8 cellular contexts compared by ENCODE assay signal in genomic region chr5:115840825-115841224, GRCh38. TPM values are rescaled to one million over a fixed set of nuclear protein-coding genes. Genes with fewer than 3 reads are reported as not detected.
DNase-seq lines count a peak whose midpoint lies in the region; ATAC-seq, FAIRE-seq and TF ChIP-seq lines count a peak whose summit lies in the region.

No MANE protein-coding gene starts in this region.

- H3K36me3 ChIP-seq in IMR-90 (ENCODE audit: control insufficient read depth, insufficient read depth, low read length) (peaks cover 4% of the 10 kb centered on the region; the same call in 1 of the 2 replicates), muscle layer of colon (ENCODE audit: insufficient read depth, low read length) (peaks cover 15% of the 10 kb centered on the region)

- H3K9me3 ChIP-seq in IMR-90 (ENCODE audit: control insufficient read depth, insufficient read depth, low read length), result no peaks in the 10 kb centered on the region
- no peaks in the 10 kb centered on the region for H3K9me3 ChIP-seq in muscle layer of colon (ENCODE audit: low read length)

- H3K56ac ChIP-seq in IMR-90 (ENCODE audit: extremely low read depth, insufficient read depth, low read length), result peak overlapping the region; percentile 97; the same call in 1 of the 2 replicates

- H4K20me1 ChIP-seq in IMR-90 (ENCODE audit: insufficient read depth, low read length), result peaks cover 37% of the 10 kb centered on the region

- POLR2A ChIA-PET in AG04449 (lab: Yijun Ruan, JAX), result interaction anchor here (0.8 to 2.0 kb wide), 3 partner anchors 206 to 215 kb away, joined by 3 to 9 read pairs (median 3); partner anchors contain the start of gene TMED7
- POLR2A ChIA-PET in IMR-90 (lab: Charles Lee; ENCODE audit: unreplicated experiment), result interaction anchor here (0.6 kb wide), 1 partner anchor 212 kb away, joined by 6 read pairs; no protein-coding TSS in a partner anchor

- peak overlapping the region; percentile 78; the same call in 1 of the 2 replicates for H3K4ac ChIP-seq in IMR-90 (ENCODE audit: low read depth, low read length)

- peak overlapping the region; percentile 81 for H3K4me3 ChIP-seq in AG04449 (ENCODE audit: low read depth, low read length)
- peak overlapping the region; percentile 82 for H3K4me3 ChIP-seq in IMR-90 (ENCODE audit: insufficient read depth, low read depth, low read length)
- H3K4me3 ChIP-seq in muscle layer of colon (ENCODE audit: low read depth in 1 of 2, low read length in 2 of 2), result peak overlapping the region; percentile 54 to 94

- peak overlapping the region; percentile 98 for H3K4me2 ChIP-seq in IMR-90 (ENCODE audit: low read depth, low read length)

- peak overlapping the region; percentile 15; the same call in 1 of the 2 replicates for H4K91ac ChIP-seq in IMR-90 (ENCODE audit: insufficient read depth, low read depth, low read length)

- H3K14ac ChIP-seq in IMR-90 (replicated peaks; ENCODE audit: low read depth, low read length), result peak overlapping the region; percentile 88

- no peak for TF ChIP-seq RAD21 in IMR-90 (IDR thresholded peaks at IDR 0.05; ENCODE audit: low read length)

- H2AFZ ChIP-seq in IMR-90 (replicated peaks; ENCODE audit: low read length, poor library complexity), result no peak overlapping the region

- H2BK15ac ChIP-seq in IMR-90 (ENCODE audit: low read depth, low read length), result no peak overlapping the region

- no peak overlapping the region for H3K18ac ChIP-seq in IMR-90 (ENCODE audit: low read depth, low read length)

- 0% methylated on average over 1 of the region's 5 CpGs; no CpG with 5 or more reads in 1 of the 2 experiments for WGBS in IMR-90 (ENCODE audit: extremely low coverage in 2 of 2, insufficient read length in 1 of 2), 2 experiments

- DNase-seq in AG04449 (ENCODE audit: low read depth, low spot score) (no peak), IMR-90 (no peak), caudate nucleus (lab: John Stamatoyannopoulos, UW) (no peak), HTR-8/SVneo (ENCODE audit: insufficient read length, low spot score) (no peak), SKM-1 treated with dmso at 0.1 percent for 144 hours (lab: John Stamatoyannopoulos, UW; ENCODE audit: unreplicated experiment) (no peak), HPDE6-E6E7 (ENCODE audit: extremely low spot score) (no peak)

- TF ChIP-seq CTCF in AG04449 (IDR thresholded peaks at IDR 0.05; ENCODE audit: insufficient read depth, low read length, missing control alignments), result no peak
- TF ChIP-seq CTCF in IMR-90 (conservative IDR thresholded peaks at IDR 0.05; ENCODE audit: low read depth, low read length), result no peak

- no peak for ATAC-seq in IMR-90 (ENCODE audit: low read depth)
- no peak for ATAC-seq in GM21786 (IDR thresholded peaks at IDR 0.05; ENCODE audit: unreplicated experiment)

- H3K4me1 ChIP-seq in IMR-90 (ENCODE audit: control insufficient read depth, insufficient read depth, low read length) (peaks cover 5% of the 10 kb centered on the region), muscle layer of colon (ENCODE audit: insufficient read depth, low read length) (peaks cover 50% of the 10 kb centered on the region)

- H3K27ac ChIP-seq in IMR-90 (ENCODE audit: insufficient read depth, low read length), result peak overlapping the region; percentile 99
- peak overlapping the region; percentile 95 for H3K27ac ChIP-seq in caudate nucleus (ENCODE audit: low read depth, low read length)
- H3K27ac ChIP-seq in muscle layer of colon (ENCODE audit: low read depth, low read length), result peak overlapping the region; percentile 79

- H3K79me1 ChIP-seq in IMR-90 (ENCODE audit: low read depth in 1 of 2, low read length in 2 of 2), result peaks cover 12 to 33% of the 10 kb centered on the region in 2 experiments

- H3K9me1 ChIP-seq in IMR-90 (ENCODE audit: insufficient read depth, low read length), result peaks cover 2% of the 10 kb centered on the region; the same call in 1 of the 2 replicates

- H4K5ac ChIP-seq in IMR-90 (ENCODE audit: low read depth, low read length), result no peak overlapping the region

- H2AK9ac ChIP-seq in IMR-90 (replicated peaks; ENCODE audit: low read depth, low read length, poor library complexity), result no peak overlapping the region

- TSS peak; percentile 45 for BruUV-seq in IMR-90 (replicated peaks; lab: Mats Ljungman, UMichigan)

- intact Hi-C loops in IMR-90 (cut with micrococcal nuclease), result loop anchor here (2.0 to 5.0 kb wide), 4 partner anchors 138 to 544 kb away; partner anchors contain the start of genes ARL14EPL and CCDC112

- H2BK5ac ChIP-seq in IMR-90 (ENCODE audit: low read depth, low read length, poor library complexity, severe bottlenecking), result peak overlapping the region; percentile 45

- peak overlapping the region in 1 of 2 experiments; percentile 100; a peak in 2 of 4 replicates for H4K8ac ChIP-seq in IMR-90 (ENCODE audit: low read depth in 2 of 2, low read length in 2 of 2)

- H3K9ac ChIP-seq in IMR-90 (ENCODE audit: low read depth, low read length) (peak overlapping the region; percentile 79), muscle layer of colon (ENCODE audit: low read length) (peak overlapping the region; percentile 77)

- no peak for TF ChIP-seq POLR2A in IMR-90 (IDR thresholded peaks at IDR 0.05; ENCODE audit: low read depth, low read length)

- FAIRE-seq in HTR-8/SVneo (lab: Jason Lieb, UNC), result no peak

- H2AK5ac ChIP-seq in IMR-90 (ENCODE audit: low read depth, low read length), result no peak overlapping the region

- in situ Hi-C loops in IMR-90 (cut with MboI; ENCODE audit: low sequenced_read_pairs), result loop anchor here (25.0 kb wide), 1 partner anchor 554 kb away; the partner anchor contains the start of gene CCDC112

- CTCF ChIA-PET in AG04449 (lab: Yijun Ruan, JAX) (interaction anchor here (0.6 to 3.7 kb wide), 8 partner anchors 9 to 532 kb away, joined by 3 to 27 read pairs (median 4); no protein-coding TSS in a partner anchor), IMR-90 (lab: Yijun Ruan, JAX) (interaction anchor here (1.3 kb wide), 1 partner anchor 10 kb away, joined by 4 read pairs; no protein-coding TSS in a partner anchor)

- H2BK120ac ChIP-seq in IMR-90 (ENCODE audit: low read depth, low read length), result no peak overlapping the region

- dilution Hi-C loops in IMR-90 (cut with HindIII; ENCODE audit: low sequenced_read_pairs, unreplicated experiment), result no loop called here

- H3K23ac ChIP-seq in IMR-90 (ENCODE audit: low read depth, low read length), result peak overlapping the region; percentile 90; the same call in 1 of the 2 replicates

- no peak overlapping the region for H2BK20ac ChIP-seq in IMR-90 (ENCODE audit: low read depth, low read length)

- H3K27me3 ChIP-seq in IMR-90 (ENCODE audit: control insufficient read depth, insufficient read depth, low read length) (no peaks in the 10 kb centered on the region), muscle layer of colon (ENCODE audit: control insufficient read depth in 1 of 2, insufficient read depth in 2 of 2, low read length in 2 of 2) (no peaks in the 10 kb centered on the region)

TF ChIP-seq in IMR-90, 13 proteins besides CTCF, POLR2A, EP300 and RAD21:
- TF ChIP-seq SMC3 (IDR thresholded peaks at IDR 0.05; ENCODE audit: low read depth, low read length) (no peak), RCOR1 (IDR thresholded peaks at IDR 0.05; ENCODE audit: insufficient replicate concordance, low read length) (no peak), CEBPB (IDR thresholded peaks at IDR 0.05; ENCODE audit: low read depth, low read length) (no peak), BHLHE40 (IDR thresholded peaks at IDR 0.05; ENCODE audit: low read depth, low read length) (no peak), MAFK (IDR thresholded peaks at IDR 0.05; ENCODE audit: low read depth, low read length) (no peak), MXI1 (IDR thresholded peaks at IDR 0.05; ENCODE audit: borderline replicate concordance, low read depth, low read length) (no peak), RFX5 (IDR thresholded peaks at IDR 0.05; ENCODE audit: low read depth, low read length) (no peak), NFE2L2 (IDR thresholded peaks at IDR 0.05; ENCODE audit: low read depth, low read length) (no peak), FOS (IDR thresholded peaks at IDR 0.05; ENCODE audit: low read depth, low read length) (no peak), CHD1 (IDR thresholded peaks at IDR 0.05; ENCODE audit: low read depth, low read length) (no peak)
- TF ChIP-seq, protein P1, sequence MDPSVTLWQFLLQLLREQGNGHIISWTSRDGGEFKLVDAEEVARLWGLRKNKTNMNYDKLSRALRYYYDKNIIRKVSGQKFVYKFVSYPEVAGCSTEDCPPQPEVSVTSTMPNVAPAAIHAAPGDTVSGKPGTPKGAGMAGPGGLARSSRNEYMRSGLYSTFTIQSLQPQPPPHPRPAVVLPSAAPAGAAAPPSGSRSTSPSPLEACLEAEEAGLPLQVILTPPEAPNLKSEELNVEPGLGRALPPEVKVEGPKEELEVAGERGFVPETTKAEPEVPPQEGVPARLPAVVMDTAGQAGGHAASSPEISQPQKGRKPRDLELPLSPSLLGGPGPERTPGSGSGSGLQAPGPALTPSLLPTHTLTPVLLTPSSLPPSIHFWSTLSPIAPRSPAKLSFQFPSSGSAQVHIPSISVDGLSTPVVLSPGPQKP (IDR thresholded peaks at IDR 0.05; ENCODE audit: borderline replicate concordance, low read depth, low read length), result no peak

RNA-seq across cellular contexts. Expression of gene ATG12, which starts 0.5 kb away (rescaled TPM):
- 95.7 and 117 TPM in 2 replicates for total RNA-seq in IMR-90 (2012; rRNA removed)
- 55.6 and 68.0 TPM in 2 replicates for polyA plus RNA-seq in IMR-90 (2012; rRNA removed)
- polyA plus RNA-seq in IMR-90 (2012; cell fraction: cytosol; rRNA removed), result 9.7 and 37.2 TPM in 2 replicates
- 11.0 and 50.0 TPM in 2 replicates for polyA plus RNA-seq in IMR-90 (2012; cell fraction: nucleus; rRNA removed; ENCODE audit: low replicate concordance)

RNA-seq across cellular contexts. Expression of gene AP3S1, which starts 0.9 kb away (rescaled TPM):
- 21.9 and 93.9 TPM in 2 replicates for total RNA-seq in IMR-90 (2012; rRNA removed)
- polyA plus RNA-seq in IMR-90 (2012; rRNA removed), result 52.8 and 73.1 TPM in 2 replicates
- polyA plus RNA-seq in IMR-90 (2012; cell fraction: cytosol; rRNA removed), result 9.1 and 56.1 TPM in 2 replicates
- polyA plus RNA-seq in IMR-90 (2012; cell fraction: nucleus; rRNA removed; ENCODE audit: low replicate concordance), result 2.9 and 13.2 TPM in 2 replicates

RNA-seq across cellular contexts. Expression of gene CDO1, which starts 24.4 kb away (rescaled TPM):
- total RNA-seq in IMR-90 (2012; rRNA removed), result 3.3 and 8.6 TPM in 2 replicates
- polyA plus RNA-seq in IMR-90 (2012; rRNA removed), result 4.8 and 7.9 TPM in 2 replicates
- 6.2 and 15.1 TPM in 2 replicates for polyA plus RNA-seq in IMR-90 (2012; cell fraction: cytosol; rRNA removed)
- 2.2 and 11.1 TPM in 2 replicates for polyA plus RNA-seq in IMR-90 (2012; cell fraction: nucleus; rRNA removed; ENCODE audit: low replicate concordance)
